Comparison of ENCODE assay signal across 1 cellular context in the genomic region with DNA sequence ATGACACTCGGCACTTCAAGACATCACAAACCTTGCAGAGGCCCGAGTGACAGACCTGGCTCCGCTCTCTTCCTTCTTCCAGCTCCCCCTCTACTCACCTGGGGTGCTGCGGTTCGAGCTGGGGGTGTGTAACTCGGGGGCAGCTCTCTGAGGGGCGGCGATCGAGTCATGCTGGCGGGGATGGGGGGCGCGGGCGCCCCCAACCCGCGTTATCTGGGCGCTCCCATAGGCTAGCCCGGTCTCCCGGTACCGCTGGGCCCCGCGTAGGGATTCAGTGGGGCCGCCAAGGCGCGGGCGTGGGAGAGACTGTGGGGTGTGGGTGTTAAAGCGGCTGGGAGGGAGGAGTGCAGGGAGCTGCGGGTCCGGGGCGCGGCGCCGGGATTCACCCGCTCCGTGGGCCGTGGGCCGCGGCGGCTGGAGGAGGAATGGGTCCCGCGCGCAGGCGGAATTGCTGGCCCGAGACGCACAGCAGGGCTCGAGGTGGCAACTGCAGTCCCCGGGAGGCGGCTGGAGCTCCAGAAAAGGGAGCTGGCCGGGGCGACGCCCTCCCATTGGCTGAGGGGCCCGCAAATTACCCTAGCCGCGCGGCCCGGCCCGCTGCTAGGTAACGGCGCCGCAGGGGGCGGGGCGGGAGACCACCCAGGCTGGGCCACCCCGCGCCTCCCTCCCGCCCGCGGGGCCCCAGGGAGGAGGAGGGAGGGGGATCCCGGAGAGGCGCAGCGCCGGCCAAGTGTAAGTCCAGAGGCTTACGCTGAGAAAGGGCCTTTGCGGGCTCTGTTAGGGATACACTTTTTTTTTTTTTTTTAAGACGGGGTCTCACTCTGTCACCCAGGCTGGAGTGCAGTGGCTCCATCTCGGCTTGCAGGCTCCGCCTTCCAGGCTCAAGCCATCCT.
TF ChIP-seq lines count a peak whose summit lies in the region.

A gene with protein sequence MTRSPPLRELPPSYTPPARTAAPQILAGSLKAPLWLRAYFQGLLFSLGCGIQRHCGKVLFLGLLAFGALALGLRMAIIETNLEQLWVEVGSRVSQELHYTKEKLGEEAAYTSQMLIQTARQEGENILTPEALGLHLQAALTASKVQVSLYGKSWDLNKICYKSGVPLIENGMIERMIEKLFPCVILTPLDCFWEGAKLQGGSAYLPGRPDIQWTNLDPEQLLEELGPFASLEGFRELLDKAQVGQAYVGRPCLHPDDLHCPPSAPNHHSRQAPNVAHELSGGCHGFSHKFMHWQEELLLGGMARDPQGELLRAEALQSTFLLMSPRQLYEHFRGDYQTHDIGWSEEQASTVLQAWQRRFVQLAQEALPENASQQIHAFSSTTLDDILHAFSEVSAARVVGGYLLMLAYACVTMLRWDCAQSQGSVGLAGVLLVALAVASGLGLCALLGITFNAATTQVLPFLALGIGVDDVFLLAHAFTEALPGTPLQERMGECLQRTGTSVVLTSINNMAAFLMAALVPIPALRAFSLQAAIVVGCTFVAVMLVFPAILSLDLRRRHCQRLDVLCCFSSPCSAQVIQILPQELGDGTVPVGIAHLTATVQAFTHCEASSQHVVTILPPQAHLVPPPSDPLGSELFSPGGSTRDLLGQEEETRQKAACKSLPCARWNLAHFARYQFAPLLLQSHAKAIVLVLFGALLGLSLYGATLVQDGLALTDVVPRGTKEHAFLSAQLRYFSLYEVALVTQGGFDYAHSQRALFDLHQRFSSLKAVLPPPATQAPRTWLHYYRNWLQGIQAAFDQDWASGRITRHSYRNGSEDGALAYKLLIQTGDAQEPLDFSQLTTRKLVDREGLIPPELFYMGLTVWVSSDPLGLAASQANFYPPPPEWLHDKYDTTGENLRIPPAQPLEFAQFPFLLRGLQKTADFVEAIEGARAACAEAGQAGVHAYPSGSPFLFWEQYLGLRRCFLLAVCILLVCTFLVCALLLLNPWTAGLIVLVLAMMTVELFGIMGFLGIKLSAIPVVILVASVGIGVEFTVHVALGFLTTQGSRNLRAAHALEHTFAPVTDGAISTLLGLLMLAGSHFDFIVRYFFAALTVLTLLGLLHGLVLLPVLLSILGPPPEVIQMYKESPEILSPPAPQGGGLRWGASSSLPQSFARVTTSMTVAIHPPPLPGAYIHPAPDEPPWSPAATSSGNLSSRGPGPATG (minus strand): TSS at position 491 of the 893 bp plus-strand sequence. CDS start 321 bp downstream, at position 170.

TF ChIP-seq in endothelial cell of umbilical vein, 7 proteins besides CTCF, POLR2A, EP300 and RAD21:
- no peak for TF ChIP-seq MYC (IDR thresholded peaks at IDR 0.05; ENCODE audit: low read depth, low read length)
- no peak for TF ChIP-seq FOS (IDR thresholded peaks at IDR 0.05; ENCODE audit: borderline replicate concordance, insufficient read depth, low read length)
- TF ChIP-seq POLR2AphosphoS5 (IDR thresholded peaks at IDR 0.05; ENCODE audit: insufficient read depth, low read depth, low read length), result peak; percentile 20
- TF ChIP-seq GATA2 (IDR thresholded peaks at IDR 0.05; ENCODE audit: insufficient read depth, insufficient read length, low read depth, low read length), result no peak
